In the genomic region with DNA sequence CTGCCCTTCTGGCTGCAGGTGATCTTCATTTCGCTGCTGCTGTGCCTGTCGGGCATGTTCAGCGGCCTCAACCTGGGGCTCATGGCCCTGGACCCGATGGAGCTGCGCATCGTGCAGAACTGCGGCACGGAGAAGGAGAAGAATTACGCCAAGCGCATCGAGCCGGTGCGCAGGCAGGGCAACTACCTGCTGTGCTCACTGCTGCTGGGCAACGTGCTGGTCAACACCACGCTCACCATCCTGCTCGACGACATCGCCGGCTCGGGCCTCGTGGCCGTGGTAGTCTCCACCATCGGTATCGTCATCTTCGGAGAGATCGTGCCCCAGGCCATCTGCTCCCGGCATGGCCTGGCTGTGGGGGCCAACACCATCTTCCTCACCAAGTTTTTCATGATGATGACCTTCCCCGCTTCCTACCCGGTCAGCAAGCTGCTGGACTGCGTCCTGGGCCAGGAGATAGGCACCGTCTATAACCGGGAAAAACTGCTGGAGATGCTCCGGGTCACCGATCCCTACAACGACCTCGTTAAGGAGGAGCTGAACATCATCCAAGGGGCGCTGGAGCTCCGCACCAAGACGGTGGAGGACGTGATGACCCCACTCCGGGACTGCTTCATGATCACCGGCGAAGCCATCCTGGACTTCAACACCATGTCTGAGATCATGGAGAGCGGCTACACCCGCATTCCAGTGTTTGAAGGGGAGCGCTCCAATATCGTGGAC, we compare ENCODE assay signal across 8 cellular contexts. TPM values are rescaled to one million over a fixed set of nuclear protein-coding genes. Genes with fewer than 3 reads are reported as not detected.
DNase-seq lines count a peak whose midpoint lies in the region; ATAC-seq and TF ChIP-seq lines count a peak whose summit lies in the region.

No MANE protein-coding gene starts in this region.

- H3K27me3 ChIP-seq in GM06990 (replicated peaks; ENCODE audit: control insufficient read depth, insufficient read depth, low read length) (no peaks in the 10 kb centered on the region), PC-3 (ENCODE audit: low read length) (no peaks in the 10 kb centered on the region), upper lobe of right lung (no peaks in the 10 kb centered on the region)

- intact Hi-C loops in PC-3 (cut with micrococcal nuclease) (no loop called here), upper lobe of right lung (cut with DNase I) (loop anchor here (10.0 kb wide), 3 partner anchors 145 to 415 kb away; a partner anchor contains a TSS)
- intact Hi-C loops in dendritic cell treated with granulocyte-macrophage colony-stimulating factor and Interleukin-4, amounts not matched to agents 40 ng/mL and 50 ng/mL, for 4 days (cut with micrococcal nuclease), result loop anchor here (5.0 kb wide), 1 partner anchor 273 kb away; a partner anchor contains a TSS

- peak overlapping the region; percentile 66 for H3K9ac ChIP-seq in PC-3 (ENCODE audit: low read length)

- H3K4me1 ChIP-seq in PC-3 (ENCODE audit: insufficient read depth, low read length), result peaks cover 22% of the 10 kb centered on the region
- peaks cover 3% of the 10 kb centered on the region for H3K4me1 ChIP-seq in mesodermal cell (ENCODE audit: control insufficient read depth, insufficient read depth, low read length, poor library complexity, severe bottlenecking)
- H3K4me1 ChIP-seq in upper lobe of right lung, result peaks cover 21% of the 10 kb centered on the region

- peaks cover 18% of the 10 kb centered on the region for H3K36me3 Mint-ChIP-seq in dendritic cell treated with granulocyte-macrophage colony-stimulating factor and Interleukin-4, amounts not matched to agents 40 ng/mL and 50 ng/mL, for 4 days (ENCODE audit: low read depth)

- POLR2A ChIA-PET in PC-3 (lab: Charles Lee; ENCODE audit: unreplicated experiment), result interaction anchor here (0.6 kb wide), 1 partner anchor 273 kb away, joined by 5 read pairs; no protein-coding TSS in a partner anchor

- peaks cover 22% of the 10 kb centered on the region for H3K79me2 ChIP-seq in PC-3 (ENCODE audit: low read length)

- ATAC-seq in PC-3 (no peak), upper lobe of right lung (no peak), HG03039 (IDR thresholded peaks at IDR 0.05; ENCODE audit: unreplicated experiment) (no peak)

- no TSS peak for BruUV-seq in PC-3 (replicated peaks; lab: Mats Ljungman, UMichigan)

- no peaks in the 10 kb centered on the region for H3K36me3 ChIP-seq in GM06990 (ENCODE audit: control insufficient read depth, insufficient read depth, low read length)
- H3K36me3 ChIP-seq in PC-3 (ENCODE audit: low read depth, low read length), result no peaks in the 10 kb centered on the region
- H3K36me3 ChIP-seq in mesodermal cell (ENCODE audit: control insufficient read depth, insufficient read depth, low read length), result no peaks in the 10 kb centered on the region
- no peaks in the 10 kb centered on the region for H3K36me3 ChIP-seq in upper lobe of right lung

- no peaks in the 10 kb centered on the region for H3K9me3 Mint-ChIP-seq in dendritic cell treated with granulocyte-macrophage colony-stimulating factor and Interleukin-4, amounts not matched to agents 40 ng/mL and 50 ng/mL, for 4 days

- no peaks in the 10 kb centered on the region for H4K20me1 ChIP-seq in PC-3 (ENCODE audit: low read length)

- H3K27ac ChIP-seq in PC-3 (ENCODE audit: low read length) (no peak overlapping the region), mesodermal cell (ENCODE audit: low read depth, low read length, severe bottlenecking) (no peak overlapping the region), upper lobe of right lung (no peak overlapping the region)

- WGBS in mesodermal cell (ENCODE audit: insufficient coverage in 2 of 2), 2 experiments, result 8 to 11% methylated on average over 46 to 47 of the region's 47 CpGs

- peaks cover 33% of the 10 kb centered on the region for H3K27me3 Mint-ChIP-seq in dendritic cell treated with granulocyte-macrophage colony-stimulating factor and Interleukin-4, amounts not matched to agents 40 ng/mL and 50 ng/mL, for 4 days

- H3K4me3 Mint-ChIP-seq in dendritic cell treated with granulocyte-macrophage colony-stimulating factor and Interleukin-4, amounts not matched to agents 40 ng/mL and 50 ng/mL, for 4 days, result peak overlapping the region; percentile 99

- CTCF ChIA-PET in PC-3 (lab: Charles Lee), result no interaction called here

- H3K4me3 ChIP-seq in GM06990 (replicated peaks; ENCODE audit: low read depth, low read length) (peak overlapping the region; percentile 89), PC-3 (ENCODE audit: low read length) (peak overlapping the region; percentile 85), mesodermal cell (ENCODE audit: extremely low read depth, insufficient read depth, low read length, poor library complexity, severe bottlenecking) (peak overlapping the region; percentile 86), upper lobe of right lung (peak overlapping the region; percentile 93)

- peak; percentile 14 for DNase-seq in GM06990 (ENCODE audit: extremely low read depth, insufficient read length)
- DNase-seq in PC-3, result no peak
- DNase-seq in upper lobe of right lung, result peak; percentile 71
- DNase-seq in COLO829 (ENCODE audit: low spot score), result no peak
- no peak for DNase-seq in SKM-1 (lab: John Stamatoyannopoulos, UW; ENCODE audit: unreplicated experiment)

- H2AFZ ChIP-seq in PC-3 (ENCODE audit: low read length), result peak overlapping the region; percentile 93

- H3F3A ChIP-seq in PC-3 (ENCODE audit: low read length, unreplicated experiment), result no peaks in the 10 kb centered on the region

- H3K4me1 Mint-ChIP-seq in dendritic cell treated with granulocyte-macrophage colony-stimulating factor and Interleukin-4, amounts not matched to agents 40 ng/mL and 50 ng/mL, for 4 days (ENCODE audit: low read depth), result peaks cover 57% of the 10 kb centered on the region

- H3K4me2 ChIP-seq in PC-3 (ENCODE audit: low read length), result peak overlapping the region; percentile 99

- H3K9me3 ChIP-seq in PC-3 (ENCODE audit: low read length) (no peaks in the 10 kb centered on the region), mesodermal cell (ENCODE audit: control insufficient read depth, low read length) (no peaks in the 10 kb centered on the region), upper lobe of right lung (no peaks in the 10 kb centered on the region)

- TF ChIP-seq CTCF in GM06990 (IDR thresholded peaks at IDR 0.05; ENCODE audit: insufficient read depth, low read length, poor library complexity, severe bottlenecking), result no peak
- TF ChIP-seq CTCF in PC-3 (conservative IDR thresholded peaks at IDR 0.05; ENCODE audit: low read depth, low read length), result no peak
- no peak for TF ChIP-seq CTCF in upper lobe of right lung (IDR thresholded peaks at IDR 0.05)

- H3K9me2 ChIP-seq in PC-3 (replicated peaks; ENCODE audit: low read length), result no peaks in the 10 kb centered on the region

- H3K27ac Mint-ChIP-seq in dendritic cell treated with granulocyte-macrophage colony-stimulating factor and Interleukin-4, amounts not matched to agents 40 ng/mL and 50 ng/mL, for 4 days, result no peak overlapping the region

RNA-seq across cellular contexts. Expression of a gene that starts 1.3 kb away (rescaled TPM):
- total RNA-seq in PC-3 (2014; rRNA removed), result 7.2 and 9.7 TPM in 2 replicates
- polyA plus RNA-seq in mesodermal cell (2013, experiment 1 of 2), result 10.6 TPM
- 8.3 TPM for polyA plus RNA-seq in mesodermal cell (2013, experiment 2 of 2)
- 12.9 TPM for total RNA-seq in upper lobe of right lung

RNA-seq across cellular contexts. Expression of a gene that starts 50.1 kb away (rescaled TPM):
- total RNA-seq in PC-3 (2014; rRNA removed), result 1.7 and 3.5 TPM in 2 replicates
- 8.4 TPM for polyA plus RNA-seq in mesodermal cell (2013, experiment 1 of 2)
- polyA plus RNA-seq in mesodermal cell (2013, experiment 2 of 2), result 8.2 TPM
- total RNA-seq in upper lobe of right lung, result 2.5 TPM

Comparison
In these comparisons a context has a peak if more than half of its experiments do, and no peak if none do; other contexts are left out.
1. DNase-seq: peak in GM06990 (single experiment) and upper lobe of right lung (single experiment); none in PC-3 (single experiment), COLO829 (single experiment) and SKM-1 (single experiment).
2. Peak in every context shown above with its lines, with median percentiles within 50 percentile points of each other: H3K4me3 ChIP-seq.